Comparison of ENCODE assay signal across 8 cellular contexts in the genomic region with DNA sequence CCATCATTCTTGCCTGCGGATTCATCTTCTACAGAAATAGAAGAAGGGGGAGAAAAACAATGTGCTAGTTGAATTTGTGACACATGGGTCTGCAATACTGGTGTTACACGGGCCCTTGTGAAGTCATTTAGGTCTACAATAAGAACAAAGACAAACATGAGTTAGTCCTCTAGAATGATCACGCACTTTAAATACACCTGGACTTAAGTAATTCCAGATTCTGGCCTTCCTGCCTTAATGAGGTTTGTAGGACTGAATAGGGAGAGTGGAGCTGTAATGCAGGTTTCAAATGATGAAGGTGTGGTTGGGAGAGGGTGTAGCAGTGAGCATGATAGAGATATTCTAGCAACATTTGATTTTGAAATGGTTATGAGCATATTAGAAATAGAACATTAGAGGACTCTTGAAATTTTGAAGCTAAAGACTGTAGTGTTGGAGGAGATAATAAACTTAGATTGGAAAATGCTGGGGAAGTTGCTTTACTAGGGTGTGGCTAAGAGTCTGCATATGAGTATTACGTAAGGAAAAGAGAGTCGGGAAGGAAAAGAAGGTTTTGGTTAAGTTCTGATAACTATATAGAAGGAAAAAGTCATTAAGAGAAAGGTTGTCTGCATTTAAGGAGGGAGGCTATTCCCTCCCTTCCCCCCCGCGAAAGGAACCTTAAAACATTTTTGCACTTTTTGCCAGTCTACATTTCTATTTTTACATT. TPM values are rescaled to one million over a fixed set of nuclear protein-coding genes. Genes with fewer than 3 reads are reported as not detected.
DNase-seq lines count a peak whose midpoint lies in the region; ATAC-seq, FAIRE-seq and TF ChIP-seq lines count a peak whose summit lies in the region.

No MANE protein-coding gene starts in this region.

- H3K79me2 ChIP-seq in fibroblast of lung (ENCODE audit: control insufficient read depth, insufficient read depth, low read length), result peaks cover 80% of the 10 kb centered on the region

- peaks cover 53% of the 10 kb centered on the region for H3K4me1 Mint-ChIP-seq in activated T-cell treated with anti-CD3 and anti-CD28 coated beads, Interleukin-2, amount 50 U/mL, for 4 hours (ENCODE audit: low read depth)

- H3K9me3 Mint-ChIP-seq in activated T-cell treated with anti-CD3 and anti-CD28 coated beads, Interleukin-2, amount 50 U/mL, for 4 hours, result no peaks in the 10 kb centered on the region

- H3K36me3 Mint-ChIP-seq in activated T-cell treated with anti-CD3 and anti-CD28 coated beads, Interleukin-2, amount 50 U/mL, for 4 hours (ENCODE audit: insufficient read depth), result peaks cover 40% of the 10 kb centered on the region

- H2AFZ ChIP-seq in fibroblast of lung (ENCODE audit: low read length), result no peak overlapping the region

- H3K27me3 Mint-ChIP-seq in activated T-cell treated with anti-CD3 and anti-CD28 coated beads, Interleukin-2, amount 50 U/mL, for 4 hours (ENCODE audit: low read depth), result no peaks in the 10 kb centered on the region

- ATAC-seq in activated T-cell treated with anti-CD3 and anti-CD28 coated beads, Interleukin-2, amount 50 U/mL, for 4 hours, result no peak

- peak overlapping the region; percentile 96 for H3K4me3 Mint-ChIP-seq in activated T-cell treated with anti-CD3 and anti-CD28 coated beads, Interleukin-2, amount 50 U/mL, for 4 hours

- H3K4me3 ChIP-seq in fibroblast of lung (replicated peaks in 1 of 4; ENCODE audit: control extremely low read depth in 1 of 4, insufficient read depth in 1 of 4, low read depth in 3 of 4, low read length in 4 of 4) (peak overlapping the region; percentile 69 to 94 (median 84)), skeletal muscle cell (ENCODE audit: low read depth, low read length) (peak overlapping the region; percentile 71)

- H3K4me2 ChIP-seq in fibroblast of lung (ENCODE audit: extremely low read depth, insufficient read depth, low read length), result peak overlapping the region; percentile 67

- no peak for FAIRE-seq in GM12891 (lab: Jason Lieb, UNC)

- no peaks in the 10 kb centered on the region for H3K27me3 ChIP-seq in fibroblast of lung (ENCODE audit: control insufficient read depth, insufficient read depth, low read length)

- DNase-seq in activated T-cell treated with anti-CD3 and anti-CD28 coated beads, Interleukin-2, amount 50 U/mL, for 4 hours, result no peak
- DNase-seq in activated T-cell treated with anti-CD3 and anti-CD28 coated beads, Interleukin-2, amount 50 U/mL, for 1 hour, result no peak
- peak; percentile 77 for DNase-seq in SW480 (ENCODE audit: low spot score)
- DNase-seq in fibroblast of lung (ENCODE audit: low read depth in 2 of 2), result peak; percentile 19 to 81
- DNase-seq in skeletal muscle cell (ENCODE audit: low read depth), result no peak
- no peak for DNase-seq in NCI-H345 (lab: John Stamatoyannopoulos, UW)
- DNase-seq in GM12891 (ENCODE audit: insufficient read length, low spot score), result no peak
- no peak for DNase-seq in HT-29 (ENCODE audit: low spot score)

- peak overlapping the region; percentile 95 for H3K27ac ChIP-seq in fibroblast of lung (ENCODE audit: insufficient read depth, low read length)

- TF ChIP-seq CTCF in fibroblast of lung (conservative IDR thresholded peaks at IDR 0.05 in 1 of 2, IDR thresholded peaks at IDR 0.05 in 1 of 2; ENCODE audit: low read depth in 1 of 2, low read length in 2 of 2), result no peak

- H4K20me1 ChIP-seq in fibroblast of lung (ENCODE audit: control insufficient read depth, extremely low read depth, insufficient read depth, low read length), result peaks cover 1% of the 10 kb centered on the region

- TF ChIP-seq POLR2A in GM12891 (IDR thresholded peaks at IDR 0.05; ENCODE audit: low read depth, low read length), result no peak

- H3K9me3 ChIP-seq in fibroblast of lung (ENCODE audit: control insufficient read depth, insufficient read depth, low read depth, low read length), result no peaks in the 10 kb centered on the region

- H3K4me1 ChIP-seq in fibroblast of lung (ENCODE audit: control insufficient read depth, extremely low read depth, insufficient read depth, low read length), result peaks cover 2% of the 10 kb centered on the region

- H3K36me3 ChIP-seq in fibroblast of lung (ENCODE audit: control insufficient read depth, insufficient read depth, low read length), result no peaks in the 10 kb centered on the region

- peak overlapping the region; percentile 80 for H3K9ac ChIP-seq in fibroblast of lung (ENCODE audit: insufficient read depth, low read length)

TF ChIP-seq in GM12891, 5 proteins besides CTCF, POLR2A, EP300 and RAD21:
- TF ChIP-seq SPI1 (IDR thresholded peaks at IDR 0.05; ENCODE audit: low read depth, low read length), result no peak
- no peak for TF ChIP-seq PAX5 (IDR thresholded peaks at IDR 0.05; ENCODE audit: insufficient read depth, low read length, severe bottlenecking)
- TF ChIP-seq POLR2AphosphoS5 (IDR thresholded peaks at IDR 0.05; ENCODE audit: low read depth, low read length), result no peak
- no peak for TF ChIP-seq TAF1 (IDR thresholded peaks at IDR 0.05; ENCODE audit: low read depth, low read length)
- TF ChIP-seq POU2F2 (IDR thresholded peaks at IDR 0.05; ENCODE audit: low read depth, low read length), result no peak

RNA-seq across cellular contexts. Expression of a gene that starts 0.6 kb away (rescaled TPM):
- 100 to 1,000 TPM; 163 to 180 (median 163) TPM for total RNA-seq in activated T-cell treated with anti-CD3 and anti-CD28 coated beads, Interleukin-2, amount 50 U/mL, for 4 hours
- total RNA-seq in fibroblast of lung, result 128 and 248 TPM in 2 replicates
- 167 and 208 TPM in 2 replicates for polyA plus RNA-seq in fibroblast of lung
- 55.2 and 59.5 TPM in 2 replicates for polyA plus RNA-seq in fibroblast of lung (2012)
- polyA minus RNA-seq in fibroblast of lung (ENCODE audit: low replicate concordance), result 8.1 and 12.2 TPM in 2 replicates
- polyA plus RNA-seq in GM12891 (2012; ENCODE audit: low read depth, missing spikeins), result 103 TPM
- total RNA-seq in HT-29 (2014; rRNA removed; shearing (Covaris generic)), result 94.5 and 104 TPM in 2 replicates

RNA-seq across cellular contexts. Expression of a gene that starts 0.9 kb away (rescaled TPM):
- total RNA-seq in activated T-cell treated with anti-CD3 and anti-CD28 coated beads, Interleukin-2, amount 50 U/mL, for 4 hours, result 100 to 1,000 TPM; 161 to 166 (median 165) TPM
- 116 and 135 TPM in 2 replicates for total RNA-seq in fibroblast of lung
- polyA plus RNA-seq in fibroblast of lung, result 82.9 and 105 TPM in 2 replicates
- 85.2 and 93.5 TPM in 2 replicates for polyA plus RNA-seq in fibroblast of lung (2012)
- polyA minus RNA-seq in fibroblast of lung (ENCODE audit: low replicate concordance), result 10.0 and 19.1 TPM in 2 replicates
- polyA plus RNA-seq in GM12891 (2012; ENCODE audit: low read depth, missing spikeins), result 76.3 TPM
- 577 and 600 TPM in 2 replicates for total RNA-seq in HT-29 (2014; rRNA removed; shearing (Covaris generic))

RNA-seq across cellular contexts. Expression of a gene that starts 55.9 kb away (rescaled TPM):
- total RNA-seq in activated T-cell treated with anti-CD3 and anti-CD28 coated beads, Interleukin-2, amount 50 U/mL, for 4 hours, result 100 to 1,000 TPM; 158 to 164 (median 162) TPM
- 52.1 and 130 TPM in 2 replicates for total RNA-seq in fibroblast of lung
- 347 and 365 TPM in 2 replicates for polyA plus RNA-seq in fibroblast of lung
- polyA plus RNA-seq in fibroblast of lung (2012), result 104 and 120 TPM in 2 replicates
- 420 and 427 TPM in 2 replicates for polyA minus RNA-seq in fibroblast of lung (ENCODE audit: low replicate concordance)
- 85.9 TPM for polyA plus RNA-seq in GM12891 (2012; ENCODE audit: low read depth, missing spikeins)
- total RNA-seq in HT-29 (2014; rRNA removed; shearing (Covaris generic)), result 103 and 104 TPM in 2 replicates

Comparison
In these comparisons a context has a peak if more than half of its experiments do, and no peak if none do; other contexts are left out.
1. DNase-seq: peak in SW480 (single experiment) and fibroblast of lung (2 of 2); none in activated T-cell treated with anti-CD3 and anti-CD28 coated beads, Interleukin-2, amount 50 U/mL, for 4 hours (single experiment), activated T-cell treated with anti-CD3 and anti-CD28 coated beads, Interleukin-2, amount 50 U/mL, for 1 hour (single experiment), skeletal muscle cell (single experiment), NCI-H345 (single experiment), GM12891 (single experiment) and HT-29 (single experiment).